ENCODE assay signal across 8 cellular contexts in genomic region chr17:80413771-80414507, GRCh38. TPM values are rescaled to one million over a fixed set of nuclear protein-coding genes. Genes with fewer than 3 reads are reported as not detected.
DNase-seq lines count a peak whose midpoint lies in the region; ATAC-seq and TF ChIP-seq lines count a peak whose summit lies in the region.

No MANE protein-coding gene starts in this region.

- TF ChIP-seq POLR2A in transverse colon (IDR thresholded peaks at IDR 0.05): no peak

- no peaks in the 10 kb centered on the region for H3K9me3 ChIP-seq in left lung
- H3K9me3 ChIP-seq in transverse colon: no peaks in the 10 kb centered on the region

- peak overlapping the region; percentile 83 for H3K4me3 Mint-ChIP-seq in activated naive CD4-positive, alpha-beta T cell treated with anti-CD3 and anti-CD28 coated beads for 36 hours
- H3K4me3 Mint-ChIP-seq in activated naive CD8-positive, alpha-beta T cell treated with anti-CD3 and anti-CD28 coated beads, Interleukin-2, amount 50 U/mL, for 24 hours: peak overlapping the region; percentile 83

- DNase-seq in activated naive CD4-positive, alpha-beta T cell treated with anti-CD3 and anti-CD28 coated beads for 36 hours: no peak
- DNase-seq in activated naive CD4-positive, alpha-beta T cell treated with Interleukin-2 at 50 U/mL for 16 hours: no peak
- DNase-seq in activated naive CD8-positive, alpha-beta T cell treated with anti-CD3 and anti-CD28 coated beads, Interleukin-2, amount 50 U/mL, for 24 hours: no peak
- DNase-seq in left lung: no peak
- no peak for DNase-seq in transverse colon
- DNase-seq in CD1c-positive myeloid dendritic cell (ENCODE audit: extremely low spot score): no peak
- DNase-seq in occipital lobe (lab: John Stamatoyannopoulos, UW): no peak

- H3K27ac ChIP-seq in left lung (peak overlapping the region in 1 of 2 donors; percentile 96), transverse colon (no peak overlapping the region)

- H3K36me3 ChIP-seq in left lung (peaks cover 0 to 12% of the 10 kb centered on the region in 2 donors), transverse colon (no peaks in the 10 kb centered on the region)

- intact Hi-C loops in activated naive CD4-positive, alpha-beta T cell treated with anti-CD3 and anti-CD28 coated beads for 36 hours (cut with micrococcal nuclease): loop anchor here (2.0 kb wide), 1 partner anchor 217 kb away; no protein-coding TSS in a partner anchor
- intact Hi-C loops in left lung (cut with DNase I): no loop called here
- intact Hi-C loops in transverse colon (cut with DNase I; ENCODE audit: low total_unique reads): no loop called here

- H3K4me3 ChIP-seq in left lung: peak overlapping the region; percentile 93 to 96
- H3K4me3 ChIP-seq in transverse colon: peak overlapping the region in 3 of 4 donors; percentile 68 to 93 (median 82)

- TF ChIP-seq CTCF in left lung (IDR thresholded peaks at IDR 0.05) (no peak), transverse colon (IDR thresholded peaks at IDR 0.05) (no peak)

- H3K27me3 ChIP-seq in left lung (peaks cover 0 to 16% of the 10 kb centered on the region in 2 donors), transverse colon (peaks cover 12% of the 10 kb centered on the region)

- H3K36me3 Mint-ChIP-seq in activated naive CD4-positive, alpha-beta T cell treated with anti-CD3 and anti-CD28 coated beads for 36 hours (ENCODE audit: low read depth): peaks cover 1% of the 10 kb centered on the region
- peaks cover 3% of the 10 kb centered on the region for H3K36me3 Mint-ChIP-seq in activated naive CD8-positive, alpha-beta T cell treated with anti-CD3 and anti-CD28 coated beads, Interleukin-2, amount 50 U/mL, for 24 hours (ENCODE audit: low read depth)

- in situ Hi-C loops in transverse colon (cut with MboI; ENCODE audit: low pct_ligation_motif_present in 1 of 4, low pct_unique_long_range_greater_than_20kb in 1 of 4, low sequenced_read_pairs in 3 of 4): no loop called here

- H3K9me3 Mint-ChIP-seq in activated naive CD4-positive, alpha-beta T cell treated with anti-CD3 and anti-CD28 coated beads for 36 hours: no peaks in the 10 kb centered on the region
- no peaks in the 10 kb centered on the region for H3K9me3 Mint-ChIP-seq in activated naive CD8-positive, alpha-beta T cell treated with anti-CD3 and anti-CD28 coated beads, Interleukin-2, amount 50 U/mL, for 24 hours

- 18 to 37% methylated on average over 6 to 26 of the region's 26 CpGs for WGBS in transverse colon (ENCODE audit: low coverage in 1 of 2), 2 donors

- H3K27ac Mint-ChIP-seq in activated naive CD4-positive, alpha-beta T cell treated with anti-CD3 and anti-CD28 coated beads for 36 hours: no peak overlapping the region
- H3K27ac Mint-ChIP-seq in activated naive CD8-positive, alpha-beta T cell treated with anti-CD3 and anti-CD28 coated beads, Interleukin-2, amount 50 U/mL, for 24 hours: peak overlapping the region; percentile 35

- H3K4me1 Mint-ChIP-seq in activated naive CD4-positive, alpha-beta T cell treated with anti-CD3 and anti-CD28 coated beads for 36 hours (ENCODE audit: low read depth): peaks cover 22% of the 10 kb centered on the region
- H3K4me1 Mint-ChIP-seq in activated naive CD8-positive, alpha-beta T cell treated with anti-CD3 and anti-CD28 coated beads, Interleukin-2, amount 50 U/mL, for 24 hours: peaks cover 24% of the 10 kb centered on the region

- CTCF ChIA-PET in activated naive CD4-positive, alpha-beta T cell treated with anti-CD3 and anti-CD28 coated beads for 36 hours (lab: Charles Lee): interaction anchor here (0.7 to 1.1 kb wide), 2 partner anchors 13 to 556 kb away, joined by 3 to 5 read pairs; no protein-coding TSS in a partner anchor

- peaks cover 11% of the 10 kb centered on the region for H3K27me3 Mint-ChIP-seq in activated naive CD4-positive, alpha-beta T cell treated with anti-CD3 and anti-CD28 coated beads for 36 hours (ENCODE audit: low read depth)
- peaks cover 15% of the 10 kb centered on the region for H3K27me3 Mint-ChIP-seq in activated naive CD8-positive, alpha-beta T cell treated with anti-CD3 and anti-CD28 coated beads, Interleukin-2, amount 50 U/mL, for 24 hours

- ATAC-seq in activated naive CD8-positive, alpha-beta T cell treated with anti-CD3 and anti-CD28 coated beads, Interleukin-2, amount 50 U/mL, for 24 hours: no peak
- no peak for ATAC-seq in left lung
- ATAC-seq in GM19023 (IDR thresholded peaks at IDR 0.05; ENCODE audit: unreplicated experiment): no peak

- no peak for TF ChIP-seq EP300 in transverse colon (IDR thresholded peaks at IDR 0.05; ENCODE audit: low read depth)

- H3K4me1 ChIP-seq in left lung (peaks cover 8 to 38% of the 10 kb centered on the region in 2 donors), transverse colon (peaks cover 0 to 24% (median 15%) of the 10 kb centered on the region in 4 donors)

RNA-seq across cellular contexts. Expression of gene ENDOV, which starts 1.0 kb away (rescaled TPM):
- total RNA-seq in activated naive CD4-positive, alpha-beta T cell treated with anti-CD3 and anti-CD28 coated beads for 36 hours: 10 to 100 TPM in 1 of 2 experiments, 1 to 10 TPM in 1; 9.0 to 11.7 TPM
- total RNA-seq in left lung (10 to 100 TPM; 18.8 to 24.9 TPM), transverse colon (10 to 100 TPM; 14.9 to 26.9 (median 19.9) TPM), occipital lobe (11.5 TPM)
